In the genomic region with DNA sequence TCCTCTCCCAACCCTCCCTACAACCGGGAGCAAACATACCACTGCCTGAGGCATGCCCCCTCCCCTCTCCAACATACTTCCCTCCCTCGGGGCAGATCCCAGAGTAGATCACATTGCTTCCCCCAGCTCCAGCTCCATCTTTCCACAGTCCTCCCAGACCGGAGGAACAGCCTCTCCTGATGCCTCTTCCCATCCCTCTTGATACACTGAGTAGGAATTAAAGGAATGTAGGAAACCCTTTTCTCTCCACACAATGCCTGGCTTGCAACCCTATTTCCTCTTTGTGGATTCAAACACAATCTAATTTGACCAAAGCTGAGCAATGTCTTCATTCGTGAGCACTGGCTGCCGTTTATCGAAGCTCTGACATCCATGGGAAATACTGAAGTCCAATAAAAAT, we compare ENCODE assay signal across 18 cellular contexts.
DNase-seq lines count a peak whose midpoint lies in the region; TF ChIP-seq lines count a peak whose summit lies in the region.
"Had no signal": no experiment of that assay in that cellular context is flagged by ENCODE, and none has a peak within 500 bp of the region (broad histone marks: within the 10 kb centered on the region; RNA-seq: fewer than 3 reads in every experiment).

No MANE protein-coding gene starts in this region.

- H2BK120ac ChIP-seq in mesendoderm (ENCODE audit: low read depth, low read length) = no peak overlapping the region

- no peak overlapping the region for H4K8ac ChIP-seq in mesendoderm (ENCODE audit: low read depth, low read length)

- no peak overlapping the region for H3K23ac ChIP-seq in mesendoderm (ENCODE audit: low read length)

- H4K5ac ChIP-seq in mesendoderm (ENCODE audit: low read length) = no peak overlapping the region

- peak overlapping the region; percentile 25 for H3K56ac ChIP-seq in mesendoderm (ENCODE audit: low read length)

- CTCF ChIA-PET in AG04449 (lab: Yijun Ruan, JAX) = no interaction called here
- CTCF ChIA-PET in HEK293T (lab: Yijun Ruan, JAX) = no interaction called here

- H3K27ac ChIP-seq in mesendoderm (ENCODE audit: low read depth, low read length) = no peak overlapping the region
- H3K27ac ChIP-seq: epithelial cell of prostate had no signal

- H3K79me1 ChIP-seq in mesendoderm (ENCODE audit: low read length) = no peaks in the 10 kb centered on the region

- no peak overlapping the region for H3K18ac ChIP-seq in mesendoderm (ENCODE audit: low read length)

- no peak overlapping the region for H3K9ac ChIP-seq in mesendoderm (ENCODE audit: low read length)

- H3K4me1 ChIP-seq in mesendoderm (ENCODE audit: control insufficient read depth, low read depth, low read length) = no peaks in the 10 kb centered on the region

- no peaks in the 10 kb centered on the region for H3K36me3 ChIP-seq in mesendoderm (ENCODE audit: control insufficient read depth, insufficient read depth, low read length)
- H3K36me3 ChIP-seq: left ventricle myocardium inferior, tibial nerve had no signal

- TF ChIP-seq CTCF in AG04449 (IDR thresholded peaks at IDR 0.05; ENCODE audit: insufficient read depth, low read length, missing control alignments) = no peak

- H2BK5ac ChIP-seq in mesendoderm (ENCODE audit: low read length) = no peak overlapping the region

- H2BK15ac ChIP-seq in mesendoderm (replicated peaks; ENCODE audit: low read depth) = no peak overlapping the region

- no peaks in the 10 kb centered on the region for H3K79me2 ChIP-seq in mesendoderm (ENCODE audit: control insufficient read depth, insufficient read depth, low read length)

- H3K27me3 ChIP-seq in mesendoderm (ENCODE audit: insufficient read depth, low read length, poor library complexity) = no peaks in the 10 kb centered on the region
- H3K27me3 ChIP-seq: tibial nerve had no signal

- peak; percentile 50 for DNase-seq in AG04449 (ENCODE audit: low read depth, low spot score)
- DNase-seq in M059J (ENCODE audit: low read depth) = peak; percentile 75
- DNase-seq in dermis blood vessel endothelial cell = peak; percentile 67
- peak; percentile 70 for DNase-seq in mesendoderm
- DNase-seq in NCI-H1417 (lab: John Stamatoyannopoulos, UW) = no peak
- no peak for DNase-seq in KG1 (lab: John Stamatoyannopoulos, UW)
- no peak for DNase-seq in HEK293T (ENCODE audit: extremely low spot score)
- DNase-seq in DMS114 treated with DMSO at 0.1 percent for 48 hours (lab: John Stamatoyannopoulos, UW; ENCODE audit: unreplicated experiment) = no peak
- DNase-seq: ACHN; activated naive CD4-positive, alpha-beta T cell treated with anti-CD3 and anti-CD28 coated beads, Interleukin-2, amount 50 U/mL, for 16 hours; Calu3; left ventricle myocardium inferior; naive B cell; NCI-H1694; NCI-H510A; SW 1271 had no signal

- H3K4ac ChIP-seq in mesendoderm (ENCODE audit: low read depth, low read length) = no peak overlapping the region

- POLR2A ChIA-PET in AG04449 (lab: Yijun Ruan, JAX) (interaction anchor here (1.0 to 1.2 kb wide), 2 partner anchors 16 to 32 kb away, joined by 3 read pairs; no protein-coding TSS in a partner anchor), HEK293T (lab: Yijun Ruan, JAX) (no interaction called here)

- no CpG with 5 or more reads among the region's 6 CpGs for WGBS in mesendoderm (ENCODE audit: extremely low coverage, insufficient coverage, low lambda C conversion rate)

- H2AK5ac ChIP-seq in mesendoderm (ENCODE audit: low read length) = no peak overlapping the region

- no peak overlapping the region for H3K4me2 ChIP-seq in mesendoderm (ENCODE audit: low read length)

- H3K4me3 ChIP-seq in AG04449 (ENCODE audit: low read depth, low read length) (no peak overlapping the region), mesendoderm (ENCODE audit: low read length) (no peak overlapping the region)
- H3K4me3 ChIP-seq: left ventricle myocardium inferior, tibial nerve had no signal

TF ChIP-seq in HEK293T, 16 proteins besides CTCF, POLR2A, EP300 and RAD21:
- TF ChIP-seq FOXK2 (IDR thresholded peaks at IDR 0.05) (no peak), LEF1 (IDR thresholded peaks at IDR 0.05; ENCODE audit: borderline replicate concordance) (no peak), SUZ12 (IDR thresholded peaks at IDR 0.05) (no peak), SP1 (IDR thresholded peaks at IDR 0.05) (no peak), CTBP1 (IDR thresholded peaks at IDR 0.05; ENCODE audit: borderline replicate concordance) (no peak), ELF4 (IDR thresholded peaks at IDR 0.05) (no peak), BHLHE40 (IDR thresholded peaks at IDR 0.05; ENCODE audit: borderline replicate concordance) (no peak), NFRKB (IDR thresholded peaks at IDR 0.05) (no peak), L3MBTL2 (conservative IDR thresholded peaks at IDR 0.05) (no peak), FOXM1 (IDR thresholded peaks at IDR 0.05; ENCODE audit: borderline replicate concordance) (no peak), ZNF384 (IDR thresholded peaks at IDR 0.05) (no peak), ARNT (IDR thresholded peaks at IDR 0.05) (no peak), HDGF (IDR thresholded peaks at IDR 0.05; ENCODE audit: borderline replicate concordance) (no peak), FOXA1 (IDR thresholded peaks at IDR 0.05) (no peak), TARDBP (IDR thresholded peaks at IDR 0.05) (no peak)
- TF ChIP-seq, protein P1, sequence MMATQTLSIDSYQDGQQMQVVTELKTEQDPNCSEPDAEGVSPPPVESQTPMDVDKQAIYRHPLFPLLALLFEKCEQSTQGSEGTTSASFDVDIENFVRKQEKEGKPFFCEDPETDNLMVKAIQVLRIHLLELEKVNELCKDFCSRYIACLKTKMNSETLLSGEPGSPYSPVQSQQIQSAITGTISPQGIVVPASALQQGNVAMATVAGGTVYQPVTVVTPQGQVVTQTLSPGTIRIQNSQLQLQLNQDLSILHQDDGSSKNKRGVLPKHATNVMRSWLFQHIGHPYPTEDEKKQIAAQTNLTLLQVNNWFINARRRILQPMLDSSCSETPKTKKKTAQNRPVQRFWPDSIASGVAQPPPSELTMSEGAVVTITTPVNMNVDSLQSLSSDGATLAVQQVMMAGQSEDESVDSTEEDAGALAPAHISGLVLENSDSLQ (IDR thresholded peaks at IDR 0.05) = no peak
TF ChIP-seq in HEK293T: peak in this region for 0.

Comparison
In these comparisons a context has a peak if more than half of its experiments do, and no peak if none do; other contexts are left out.
1. DNase-seq: peak in AG04449 (single experiment), M059J (single experiment), dermis blood vessel endothelial cell (single experiment) and mesendoderm (single experiment); none in NCI-H1417 (0 of 3), KG1 (single experiment), HEK293T (single experiment) and DMS114 treated with DMSO at 0.1 percent for 48 hours (single experiment).